Comparison of ENCODE assay signal across 8 cellular contexts in the genomic region with DNA sequence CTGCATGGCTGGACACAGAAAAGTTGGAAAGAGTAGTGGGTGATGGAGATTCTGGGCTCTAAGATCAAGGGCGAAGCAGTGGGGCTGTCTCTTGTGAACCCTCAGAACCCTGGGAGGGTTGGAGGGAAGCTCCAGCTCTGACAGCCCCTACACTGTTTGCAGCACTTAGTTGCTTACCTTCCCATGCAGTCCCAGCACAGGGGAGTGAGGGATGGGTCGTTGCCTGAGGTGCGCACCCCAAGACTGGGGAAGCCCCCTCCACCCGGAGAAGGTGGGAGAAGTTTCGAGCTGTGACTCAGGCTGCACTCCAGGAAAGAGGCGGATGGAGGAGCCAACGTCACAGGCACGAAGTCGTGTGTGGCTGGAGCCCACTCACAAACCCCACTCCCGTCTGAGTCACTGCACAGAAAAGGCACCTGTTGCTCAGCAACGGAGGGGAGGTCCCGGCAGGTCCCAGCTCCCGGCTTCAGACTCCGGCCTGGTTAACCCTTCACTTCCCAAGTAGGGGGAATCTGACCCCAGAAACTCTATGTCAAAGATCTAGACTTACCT.
DNase-seq lines count a peak whose midpoint lies in the region; ATAC-seq lines count a peak whose summit lies in the region.

No MANE protein-coding gene starts in this region.

- no peak overlapping the region for H3K27ac Mint-ChIP-seq in activated naive CD4-positive, alpha-beta T cell treated with anti-CD3 and anti-CD28 coated beads, Interleukin-2, amount 10 ng/mL, durations not matched to agents 7 days and 5 days
- peak overlapping the region; percentile 38 for H3K27ac Mint-ChIP-seq in stimulated activated effector memory CD8-positive, alpha-beta T cell treated with anti-CD3 and anti-CD28 coated beads, Interleukin-12 subunit alpha, Interleukin-12 subunit beta, amount 100 ng/mL, for 72 hours

- H3K4me3 Mint-ChIP-seq in activated naive CD4-positive, alpha-beta T cell treated with anti-CD3 and anti-CD28 coated beads, Interleukin-2, amount 10 ng/mL, durations not matched to agents 7 days and 5 days, result no peak overlapping the region
- peak overlapping the region; percentile 22 for H3K4me3 Mint-ChIP-seq in stimulated activated effector memory CD8-positive, alpha-beta T cell treated with anti-CD3 and anti-CD28 coated beads, Interleukin-12 subunit alpha, Interleukin-12 subunit beta, amount 100 ng/mL, for 72 hours

- no peaks in the 10 kb centered on the region for H3K9me3 Mint-ChIP-seq in activated naive CD4-positive, alpha-beta T cell treated with anti-CD3 and anti-CD28 coated beads, Interleukin-2, amount 10 ng/mL, durations not matched to agents 7 days and 5 days
- peaks cover 5% of the 10 kb centered on the region for H3K9me3 Mint-ChIP-seq in stimulated activated effector memory CD8-positive, alpha-beta T cell treated with anti-CD3 and anti-CD28 coated beads, Interleukin-12 subunit alpha, Interleukin-12 subunit beta, amount 100 ng/mL, for 72 hours

- H3K27me3 Mint-ChIP-seq in activated naive CD4-positive, alpha-beta T cell treated with anti-CD3 and anti-CD28 coated beads, Interleukin-2, amount 10 ng/mL, durations not matched to agents 7 days and 5 days, result peaks cover 22% of the 10 kb centered on the region

- CTCF ChIA-PET in activated naive CD4-positive, alpha-beta T cell treated with anti-CD3 and anti-CD28 coated beads, Interleukin-2, amount 10 ng/mL, durations not matched to agents 7 days and 5 days (lab: Charles Lee), result no interaction called here

- DNase-seq in NCI-H748 (lab: John Stamatoyannopoulos, UW; ENCODE audit: unreplicated experiment) (peak; percentile 58), NCI-H748 treated with DMSO at 0.1 percent for 48 hours (lab: John Stamatoyannopoulos, UW) (no peak), left kidney (ENCODE audit: low read depth, low spot score) (peak; percentile 90), SKM-1 (lab: John Stamatoyannopoulos, UW; ENCODE audit: unreplicated experiment) (no peak), NOMO-1 treated with dmso at 0.1 percent for 144 hours (lab: John Stamatoyannopoulos, UW; ENCODE audit: unreplicated experiment) (no peak), hippocampal formation (lab: John Stamatoyannopoulos, UW) (no peak)
- DNase-seq in activated naive CD4-positive, alpha-beta T cell treated with anti-CD3 and anti-CD28 coated beads, Interleukin-2, amount 10 ng/mL, durations not matched to agents 7 days and 5 days, result peak; percentile 24
- peak in 1 of 2 donors; percentile 13 for DNase-seq in stimulated activated effector memory CD8-positive, alpha-beta T cell treated with anti-CD3 and anti-CD28 coated beads, Interleukin-12 subunit alpha, Interleukin-12 subunit beta, amount 100 ng/mL, for 72 hours (ENCODE audit: low spot score in 2 of 2)

- ATAC-seq in stimulated activated effector memory CD8-positive, alpha-beta T cell treated with anti-CD3 and anti-CD28 coated beads, Interleukin-12 subunit alpha, Interleukin-12 subunit beta, amount 100 ng/mL, for 72 hours, result peak; percentile 92

- H3K4me1 Mint-ChIP-seq in activated naive CD4-positive, alpha-beta T cell treated with anti-CD3 and anti-CD28 coated beads, Interleukin-2, amount 10 ng/mL, durations not matched to agents 7 days and 5 days, result no peaks in the 10 kb centered on the region
- H3K4me1 Mint-ChIP-seq in stimulated activated effector memory CD8-positive, alpha-beta T cell treated with anti-CD3 and anti-CD28 coated beads, Interleukin-12 subunit alpha, Interleukin-12 subunit beta, amount 100 ng/mL, for 72 hours, result peaks cover 16% of the 10 kb centered on the region

- H3K36me3 Mint-ChIP-seq in activated naive CD4-positive, alpha-beta T cell treated with anti-CD3 and anti-CD28 coated beads, Interleukin-2, amount 10 ng/mL, durations not matched to agents 7 days and 5 days, result no peaks in the 10 kb centered on the region
- no peaks in the 10 kb centered on the region for H3K36me3 Mint-ChIP-seq in stimulated activated effector memory CD8-positive, alpha-beta T cell treated with anti-CD3 and anti-CD28 coated beads, Interleukin-12 subunit alpha, Interleukin-12 subunit beta, amount 100 ng/mL, for 72 hours

Comparison
In these comparisons a context has a peak if more than half of its experiments do, and no peak if none do; other contexts are left out.
1. DNase-seq: peak in NCI-H748 (single experiment), activated naive CD4-positive, alpha-beta T cell treated with anti-CD3 and anti-CD28 coated beads, Interleukin-2, amount 10 ng/mL, durations not matched to agents 7 days and 5 days (single experiment) and left kidney (single experiment); none in NCI-H748 treated with DMSO at 0.1 percent for 48 hours (single experiment), SKM-1 (single experiment), NOMO-1 treated with dmso at 0.1 percent for 144 hours (single experiment) and hippocampal formation (0 of 2).